Comparison of ENCODE assay signal across 31 cellular contexts in genomic region chr7:138378741-138379559, GRCh38.
"Had no signal": no experiment of that assay in that cellular context is flagged by ENCODE, and none has a peak within 500 bp of the region (broad histone marks: within the 10 kb centered on the region; RNA-seq: fewer than 3 reads in every experiment).

No MANE protein-coding gene starts in this region.

- H3K9me3 ChIP-seq: esophagus squamous epithelium had no signal

- DNase-seq: activated B cell treated with CpG ODN at 0.5 μM for 24 hours; activated CD4-positive, alpha-beta T cell treated with anti-CD3 and anti-CD28 coated beads for 48 hours; activated CD4-positive, alpha-beta T cell treated with anti-CD3 and anti-CD28 coated beads, Interleukin-2, amount 50 U/mL, for 1 hour; activated CD4-positive, alpha-beta T cell treated with anti-CD3 and anti-CD28 coated beads, Interleukin-2, amount 50 U/mL, for 48 hours; activated CD8-positive, alpha-beta memory T cell treated with anti-CD3 and anti-CD28 coated beads for 24 hours; activated CD8-positive, alpha-beta T cell treated with anti-CD3 and anti-CD28 coated beads for 36 hours; activated effector memory CD4-positive, alpha-beta T cell treated with Interleukin-2 at 50 U/mL for 16 hours; activated gamma-delta T cell treated with Interleukin-2 at 50 U/mL for 16 hours; activated naive CD4-positive, alpha-beta T cell treated with anti-CD3 and anti-CD28 coated beads, Interleukin-2, amount 50 U/mL, for 16 hours; activated naive CD4-positive, alpha-beta T cell treated with Interleukin-2 at 50 U/mL for 16 hours; activated T-cell treated with anti-CD3 and anti-CD28 coated beads, Interleukin-2, amount 50 U/mL, for 4 hours; amniotic stem cell; anterior cingulate cortex; brain microvascular endothelial cell; cortex of kidney; dermis blood vessel endothelial cell; effector CD4-positive, alpha-beta T cell; effector memory CD8-positive, alpha-beta T cell; esophagus squamous epithelium; head of caudate nucleus; T-helper 2 cell had no signal

- FAIRE-seq: astrocyte, bronchial epithelial cell, colon, endothelial cell of umbilical vein, frontal cortex, TTC549 had no signal

- H3K27ac ChIP-seq: brain microvascular endothelial cell, epithelial cell of prostate, esophagus squamous epithelium, WERI-Rb-1 had no signal

- ATAC-seq: activated CD4-positive, CD25-positive, alpha-beta regulatory T cell treated with anti-CD3 and anti-CD28 coated beads, Interleukin-2, amount 50 U/mL, for 24 hours; activated CD8-positive, alpha-beta T cell treated with anti-CD3 and anti-CD28 coated beads for 36 hours; activated T-cell treated with anti-CD3 and anti-CD28 coated beads, Interleukin-2, amount 50 U/mL, for 4 hours; activated T-helper 17 cell treated with anti-CD3 and anti-CD28 coated beads, Interleukin-2, amount 50 U/mL, for 72 hours; effector memory CD8-positive, alpha-beta T cell had no signal

- H3K4me3 ChIP-seq: esophagus squamous epithelium had no signal

- H3K36me3 ChIP-seq: brain microvascular endothelial cell, esophagus squamous epithelium, WERI-Rb-1 had no signal

- H3K27me3 ChIP-seq: brain microvascular endothelial cell, esophagus squamous epithelium had no signal

- H3K4me1 ChIP-seq: esophagus squamous epithelium had no signal
